11 cellular contexts compared by ENCODE assay signal in genomic region chr1:173479649-173480048, GRCh38. TPM values are rescaled to one million over a fixed set of nuclear protein-coding genes. Genes with fewer than 3 reads are reported as not detected.
DNase-seq lines count a peak whose midpoint lies in the region; ATAC-seq, FAIRE-seq and TF ChIP-seq lines count a peak whose summit lies in the region.
"Had no signal": no experiment of that assay in that cellular context is flagged by ENCODE, and none has a peak within 500 bp of the region (broad histone marks: within the 10 kb centered on the region; RNA-seq: fewer than 3 reads in every experiment).

No MANE protein-coding gene starts in this region.

- H3K9ac ChIP-seq in astrocyte (ENCODE audit: low read length): peak overlapping the region; percentile 97

- no peak overlapping the region for H2AFZ ChIP-seq in astrocyte (ENCODE audit: low read depth, low read length)

- ATAC-seq in heart left ventricle (no peak), Right ventricle myocardium superior (ENCODE audit: poor library complexity) (no peak)

- H3K27ac Mint-ChIP-seq in astrocyte (ENCODE audit: unreplicated experiment): peak overlapping the region; percentile 65

- FAIRE-seq in astrocyte (lab: Jason Lieb, UNC): no peak

- H3K4me3 Mint-ChIP-seq in astrocyte (ENCODE audit: unreplicated experiment): peak overlapping the region; percentile 97

- H3K79me2 ChIP-seq in astrocyte (ENCODE audit: insufficient read depth, low read length): peaks cover 75% of the 10 kb centered on the region

- no peak for DNase-seq in heart left ventricle
- no peak for DNase-seq in Right ventricle myocardium superior
- peak; percentile 23 for DNase-seq in astrocyte (ENCODE audit: low read depth)
- no peak for DNase-seq in tibial nerve (ENCODE audit: low spot score in 2 of 2)
- DNase-seq in T1000 (lab: John Stamatoyannopoulos, UW): no peak
- no peak for DNase-seq in NCI-H1417 (lab: John Stamatoyannopoulos, UW)
- DNase-seq in cerebellar cortex (ENCODE audit: low spot score): no peak
- DNase-seq: activated T-cell treated with anti-CD3 and anti-CD28 coated beads, Interleukin-2, amount 50 U/mL, for 48 hours; NCI-H1092 had no signal

- TF ChIP-seq POLR2A in heart left ventricle (IDR thresholded peaks at IDR 0.05): no peak
- no peak for TF ChIP-seq POLR2A in tibial nerve (IDR thresholded peaks at IDR 0.05)

- H3K27me3 Mint-ChIP-seq in astrocyte (ENCODE audit: low read depth, unreplicated experiment): no peaks in the 10 kb centered on the region

- peaks cover 0 to 54% (median 44%) of the 10 kb centered on the region in 9 donors for H3K36me3 ChIP-seq in heart left ventricle
- peaks cover 39% of the 10 kb centered on the region for H3K36me3 ChIP-seq in astrocyte (ENCODE audit: insufficient read depth, low read length)
- peaks cover 7 to 46% (median 20%) of the 10 kb centered on the region in 3 donors for H3K36me3 ChIP-seq in tibial nerve

- WGBS in heart left ventricle, 4 donors: 74 to 82% (median 78%) methylated on average over 4 of the region's 4 CpGs
- 73 to 74% methylated on average over 4 of the region's 4 CpGs for WGBS in tibial nerve, 2 donors

- TF ChIP-seq EP300 in tibial nerve (IDR thresholded peaks at IDR 0.05): no peak

- H3K36me3 Mint-ChIP-seq in astrocyte (ENCODE audit: low read depth, unreplicated experiment): peaks cover 8% of the 10 kb centered on the region

- peaks cover 55% of the 10 kb centered on the region for H4K20me1 ChIP-seq in astrocyte (ENCODE audit: insufficient read depth, low read length)

- H3K27me3 ChIP-seq in heart left ventricle (no peaks in the 10 kb centered on the region), astrocyte (ENCODE audit: insufficient read depth, low read length) (no peaks in the 10 kb centered on the region), tibial nerve (no peaks in the 10 kb centered on the region)

- H3K4me2 ChIP-seq in astrocyte (ENCODE audit: low read length): peak overlapping the region; percentile 86

- no peaks in the 10 kb centered on the region for H3K9me3 Mint-ChIP-seq in astrocyte (ENCODE audit: unreplicated experiment)

- H3K4me3 ChIP-seq in heart left ventricle (peak overlapping the region in 2 of 12 donors; percentile 89 to 96), astrocyte (ENCODE audit: insufficient read depth, low read depth, low read length) (peak overlapping the region; percentile 85), iPS-18c (ENCODE audit: insufficient read depth, low read depth, low read length) (peak overlapping the region; percentile 22), tibial nerve (peak overlapping the region in 1 of 4 donors; percentile 99)

- TF ChIP-seq CTCF in heart left ventricle (IDR thresholded peaks at IDR 0.05) (no peak), astrocyte (IDR thresholded peaks at IDR 0.05; ENCODE audit: insufficient read depth, low read depth, low read length) (no peak), tibial nerve (IDR thresholded peaks at IDR 0.05) (no peak)

- intact Hi-C loops in heart left ventricle (cut with DNase I) (loop anchor here in 7 of 10 donors (2.0 to 10.0 kb wide), 9 partner anchors 47 to 678 kb away; partner anchors contain the start of genes CENPL (in 2 of the 7), DARS2 (in 2 of the 7), RABGAP1L (in 2 of the 7) and GAS5 (in 1 of the 7)), Right ventricle myocardium superior (cut with DNase I) (loop anchor here (5.0 kb wide), 2 partner anchors 47 to 388 kb away; partner anchors contain the start of genes GAS5 and ZBTB37)

- H3K9me3 ChIP-seq in heart left ventricle (no peaks in the 10 kb centered on the region), astrocyte (ENCODE audit: insufficient read depth, low read depth, low read length) (no peaks in the 10 kb centered on the region), iPS-18c (ENCODE audit: control insufficient read depth, insufficient read depth, low read length) (no peaks in the 10 kb centered on the region), tibial nerve (no peaks in the 10 kb centered on the region)

- H3K4me1 Mint-ChIP-seq in astrocyte (ENCODE audit: low read depth, unreplicated experiment): peaks cover 21% of the 10 kb centered on the region

- peak overlapping the region in 7 of 12 donors; percentile 94 to 99 (median 97) for H3K27ac ChIP-seq in heart left ventricle
- H3K27ac ChIP-seq in astrocyte (ENCODE audit: low read depth, low read length): no peak overlapping the region
- peak overlapping the region in 3 of 4 donors; percentile 1 to 100 (median 9) for H3K27ac ChIP-seq in tibial nerve
- H3K27ac ChIP-seq: C4-2B had no signal

- H3K4me1 ChIP-seq in heart left ventricle: peaks cover 0 to 61% (median 44%) of the 10 kb centered on the region in 12 donors
- peaks cover 27% of the 10 kb centered on the region for H3K4me1 ChIP-seq in astrocyte (ENCODE audit: insufficient read depth, low read length)
- H3K4me1 ChIP-seq in tibial nerve: peaks cover 0 to 51% (median 24%) of the 10 kb centered on the region in 4 donors

RNA-seq across cellular contexts. Expression of gene PRDX6, which starts 2.5 kb away (rescaled TPM):
- total RNA-seq in heart left ventricle (100 to 1,000 TPM; 237 to 522 (median 405) TPM), Right ventricle myocardium superior (539 TPM), astrocyte (459 and 520 TPM in 2 replicates), tibial nerve (100 to 1,000 TPM; 285 to 478 (median 439) TPM)
- 100 to 1,000 TPM; 452 to 635 TPM for polyA plus RNA-seq in heart left ventricle
